8 cellular contexts compared by ENCODE assay signal in genomic region chr9:133991211-133991921, GRCh38. TPM values are rescaled to one million over a fixed set of nuclear protein-coding genes. Genes with fewer than 3 reads are reported as not detected.
A peak's percentile ranks its signal among the peaks of the same experiment; 100 is the strongest.
DNase-seq lines count a peak whose midpoint lies in the region; ATAC-seq, FAIRE-seq and TF ChIP-seq lines count a peak whose summit lies in the region.

No MANE protein-coding gene starts in this region.

- H3K27me3 ChIP-seq in GM12878 (replicated peaks in 1 of 2; ENCODE audit: control insufficient read depth in 2 of 2, insufficient read depth in 2 of 2, low read length in 1 of 2), result no peaks in the 10 kb centered on the region
- peaks cover 0 to 40% of the 10 kb centered on the region in 2 donors for H3K27me3 ChIP-seq in left lung
- H3K27me3 ChIP-seq in transverse colon, result no peaks in the 10 kb centered on the region

- CTCF ChIA-PET in activated CD4-positive, alpha-beta T cell treated with anti-CD3 and anti-CD28 coated beads for 36 hours (lab: Charles Lee), result no interaction called here
- CTCF ChIA-PET in GM12878 (lab: Yijun Ruan, JAX), result interaction anchor here (0.9 to 1.9 kb wide), 5 partner anchors 35 to 209 kb away, joined by 3 to 7 read pairs (median 4); no protein-coding TSS in a partner anchor

- no peaks in the 10 kb centered on the region for H3K36me3 ChIP-seq in GM12878 (ENCODE audit: control insufficient read depth in 2 of 2, insufficient read depth in 2 of 2, low read length in 1 of 2)
- H3K36me3 ChIP-seq in left lung, result no peaks in the 10 kb centered on the region
- H3K36me3 ChIP-seq in transverse colon, result no peaks in the 10 kb centered on the region

- peaks cover 4% of the 10 kb centered on the region; the same call in 1 of the 2 replicates for H4K20me1 ChIP-seq in GM12878 (ENCODE audit: control insufficient read depth, insufficient read depth)

- peak overlapping the region; percentile 58 for H3K27ac ChIP-seq in GM12878 (ENCODE audit: control insufficient read depth, insufficient read depth)
- peak overlapping the region; percentile 59 to 89 for H3K27ac ChIP-seq in left lung
- peak overlapping the region; percentile 88 to 94 (median 90) for H3K27ac ChIP-seq in transverse colon

- H3K4me3 Mint-ChIP-seq in activated CD4-positive, alpha-beta T cell treated with anti-CD3 and anti-CD28 coated beads for 36 hours, result peak overlapping the region; percentile 58

- POLR2A ChIA-PET in activated CD4-positive, alpha-beta T cell treated with anti-CD3 and anti-CD28 coated beads for 36 hours (lab: Charles Lee), result no interaction called here
- POLR2A ChIA-PET in GM12878 (lab: Charles Lee), result interaction anchor here (0.6 to 1.6 kb wide), 8 partner anchors 11 to 198 kb away, joined by 3 to 12 read pairs (median 4); no protein-coding TSS in a partner anchor

- intact Hi-C loops in activated CD4-positive, alpha-beta T cell treated with anti-CD3 and anti-CD28 coated beads for 36 hours (cut with DNase I, micrococcal nuclease), result loop anchor here in 1 of 2 experiments (5.0 to 10.0 kb wide), 3 partner anchors 384 to 617 kb away; partner anchors contain the start of genes FAM163B, STKLD1 and SURF4
- intact Hi-C loops in GM12878 (cut with micrococcal nuclease; ENCODE audit: unreplicated experiment), result loop anchor here (5.0 kb wide), 1 partner anchor 404 kb away; no protein-coding TSS in a partner anchor
- intact Hi-C loops in left lung (cut with DNase I), result loop anchor here in 1 of 2 donors (10.0 kb wide), 1 partner anchor 197 kb away; no protein-coding TSS in a partner anchor
- intact Hi-C loops in transverse colon (cut with DNase I; ENCODE audit: low total_unique reads), result no loop called here

- DNase-seq in activated CD4-positive, alpha-beta T cell treated with anti-CD3 and anti-CD28 coated beads for 36 hours, result no peak
- DNase-seq in activated CD4-positive, alpha-beta T cell treated with anti-CD3 and anti-CD28 coated beads, Interleukin-2, amount 50 U/mL, for 4 hours, result no peak
- no peak for DNase-seq in GM12878 (ENCODE audit: low read depth, low spot score)
- DNase-seq in left lung, result peak; percentile 36 to 82
- peak; percentile 29 for DNase-seq in transverse colon
- DNase-seq in GM12891 (ENCODE audit: insufficient read length, low spot score), result no peak
- DNase-seq in NCI-H2107 (lab: John Stamatoyannopoulos, UW), result no peak

- TF ChIP-seq RAD21 in GM12878 (IDR thresholded peaks at IDR 0.05; ENCODE audit: insufficient read depth, low read depth, low read length), result no peak

- RAD21 ChIA-PET in GM12878 (lab: Charles Lee; ENCODE audit: unreplicated experiment), result interaction anchor here (0.7 to 2.7 kb wide), 9 partner anchors 24 to 209 kb away, joined by 3 to 21 read pairs (median 3); no protein-coding TSS in a partner anchor

- FAIRE-seq in GM12878 (lab: Jason Lieb, UNC) (no peak), GM12891 (lab: Jason Lieb, UNC) (no peak)

- peak overlapping the region; percentile 80 for H3K9ac ChIP-seq in GM12878 (ENCODE audit: control insufficient read depth, insufficient read depth, low read length)

- H3K4me1 Mint-ChIP-seq in activated CD4-positive, alpha-beta T cell treated with anti-CD3 and anti-CD28 coated beads for 36 hours, result peaks cover 2% of the 10 kb centered on the region

- H3K36me3 Mint-ChIP-seq in activated CD4-positive, alpha-beta T cell treated with anti-CD3 and anti-CD28 coated beads for 36 hours (ENCODE audit: low read depth), result no peaks in the 10 kb centered on the region

- no peak for TF ChIP-seq EP300 in GM12878 (IDR thresholded peaks at IDR 0.05; ENCODE audit: borderline replicate concordance in 1 of 2, control insufficient read depth in 1 of 2, low read depth in 2 of 2, low read length in 2 of 2)
- TF ChIP-seq EP300 in transverse colon (IDR thresholded peaks at IDR 0.05; ENCODE audit: low read depth), result no peak

- H3K4me3 ChIP-seq in GM12878 (peak overlapping the region; percentile 96), left lung (peak overlapping the region; percentile 64 to 83), transverse colon (peak overlapping the region; percentile 61 to 87 (median 72))

- peaks cover 15% of the 10 kb centered on the region for H3K4me1 ChIP-seq in GM12878 (ENCODE audit: control insufficient read depth, insufficient read depth, low read length)
- H3K4me1 ChIP-seq in left lung, result peaks cover 14 to 40% of the 10 kb centered on the region in 2 donors
- H3K4me1 ChIP-seq in transverse colon, result peaks cover 8 to 34% (median 27%) of the 10 kb centered on the region in 4 donors

- no peak for ATAC-seq in activated CD4-positive, alpha-beta T cell treated with anti-CD3 and anti-CD28 coated beads for 36 hours
- ATAC-seq in HG03521 (IDR thresholded peaks at IDR 0.05; ENCODE audit: unreplicated experiment) (peak; percentile 15), GM12878 (peak; percentile 6; the same call in 1 of the 3 replicates), left lung (peak; percentile 4)

- H3K79me2 ChIP-seq in GM12878 (ENCODE audit: control insufficient read depth, insufficient read depth, low read length), result peaks cover 64% of the 10 kb centered on the region

- SMC1A ChIA-PET in GM12878 (lab: Charles Lee; ENCODE audit: uncharacterized antibody, unreplicated experiment), result interaction anchor here (1.5 to 2.2 kb wide), 4 partner anchors 29 to 47 kb away, joined by 4 to 18 read pairs (median 8); no protein-coding TSS in a partner anchor

- peaks cover 3% of the 10 kb centered on the region for H3K27me3 Mint-ChIP-seq in activated CD4-positive, alpha-beta T cell treated with anti-CD3 and anti-CD28 coated beads for 36 hours

- WGBS in GM12878 (ENCODE audit: insufficient coverage, insufficient replicate concordance, low lambda C conversion rate, missing lambda C conversion rate), result under 1% methylated on average over 56 of the region's 82 CpGs
- WGBS in transverse colon (ENCODE audit: low coverage in 1 of 2), 2 donors, result 6% methylated on average over 26 of the region's 82 CpGs; no CpG with 5 or more reads in 1 of the 2 donors

- TF ChIP-seq CTCF in GM12878 (IDR thresholded peaks at IDR 0.05 in 2 of 3, conservative IDR thresholded peaks at IDR 0.05 in 1 of 3; ENCODE audit: control insufficient read depth in 2 of 3, extremely low read depth in 1 of 3, insufficient read depth in 1 of 3, low read depth in 3 of 3, low read length in 3 of 3), result no peak
- no peak for TF ChIP-seq CTCF in left lung (IDR thresholded peaks at IDR 0.05)
- TF ChIP-seq CTCF in transverse colon (IDR thresholded peaks at IDR 0.05), result no peak

- in situ Hi-C loops in GM12878 (cut with MboI), result loop anchor here (5.0 kb wide), 1 partner anchor 204 kb away; no protein-coding TSS in a partner anchor
- in situ Hi-C loops in transverse colon (cut with MboI; ENCODE audit: low pct_ligation_motif_present in 1 of 4, low pct_unique_long_range_greater_than_20kb in 1 of 4, low sequenced_read_pairs in 3 of 4), result no loop called here

- H3K4me2 ChIP-seq in GM12878 (ENCODE audit: control insufficient read depth, insufficient read depth), result peak overlapping the region; percentile 92

- H3K27ac Mint-ChIP-seq in activated CD4-positive, alpha-beta T cell treated with anti-CD3 and anti-CD28 coated beads for 36 hours, result no peak overlapping the region

- TF ChIP-seq POLR2A in GM12878 (IDR thresholded peaks at IDR 0.05; ENCODE audit: low read depth, low read length) (0 out of 2 replicates have a peak, but pooled peaks have one; percentile 16), transverse colon (IDR thresholded peaks at IDR 0.05) (peak; percentile 1), GM12891 (IDR thresholded peaks at IDR 0.05; ENCODE audit: low read depth, low read length) (no peak)

- H2AFZ ChIP-seq in GM12878 (ENCODE audit: control insufficient read depth, low read depth, low read length), result no peak overlapping the region

- no peaks in the 10 kb centered on the region for H3K9me3 ChIP-seq in GM12878 (replicated peaks; ENCODE audit: control insufficient read depth, insufficient read depth, low read length)
- H3K9me3 ChIP-seq in left lung, result no peaks in the 10 kb centered on the region
- H3K9me3 ChIP-seq in transverse colon, result no peaks in the 10 kb centered on the region

- no TSS peak for BruUV-seq in GM12878 (replicated peaks; lab: Mats Ljungman, UMichigan)

- no peaks in the 10 kb centered on the region for H3K9me3 Mint-ChIP-seq in activated CD4-positive, alpha-beta T cell treated with anti-CD3 and anti-CD28 coated beads for 36 hours (ENCODE audit: low read depth)

RNA-seq across cellular contexts. Expression of gene VAV2, which starts 0.8 kb away (rescaled TPM):
- 1 to 10 TPM; 5.1 to 6.5 TPM for total RNA-seq in activated CD4-positive, alpha-beta T cell treated with anti-CD3 and anti-CD28 coated beads for 36 hours
- total RNA-seq in GM12878 (2013; cell fraction: nucleolus; rRNA removed), result 39.5 and 41.0 TPM in 2 replicates
- total RNA-seq in GM12878 (2014; rRNA removed) (15.4 and 17.3 TPM in 2 replicates), GM12878 (2014; rRNA removed; fragmentation: Illumina TruSeq; extraction: Trizol) (17.8 and 18.1 TPM in 2 replicates), GM12878 (2021) (36.0 and 43.9 TPM in 2 replicates), left lung (10 to 100 TPM; 25.3 to 26.2 TPM), transverse colon (10 to 100 TPM in 3 of 4 donors, 1 to 10 TPM in 1; 8.2 to 52.4 (median 24.5) TPM)
- 11.0 TPM for polyA plus RNA-seq in GM12878 (2011; ENCODE audit: low read depth)
- polyA plus RNA-seq in GM12878 (2011; rRNA removed) (9.7 and 13.3 TPM in 2 replicates), GM12878 (2014; fragmentation: Illumina TruSeq; extraction: Trizol) (16.1 and 23.6 TPM in 2 replicates), GM12878 (2014; fragmentation: Nextera tagmentation; extraction: Ambion mirVana) (under 1 TPM; 0.13 to 0.53 TPM), GM12878 (2014; rRNA removed) (26.7 and 30.9 TPM in 2 replicates), GM12878 (2016; fragmentation: Nextera tagmentation; extraction: Ambion mirVana) (10 to 100 TPM; 13.5 to 16.6 TPM)
- polyA plus RNA-seq in GM12878 (2011; cell fraction: cytosol; rRNA removed), result 16.2 and 18.8 TPM in 2 replicates
- polyA plus RNA-seq in GM12878 (2011; cell fraction: nucleus; rRNA removed), result 37.5 and 42.0 TPM in 2 replicates
- 24.7 and 27.4 TPM in 2 replicates for polyA plus RNA-seq in GM12878 (2012)
- polyA minus RNA-seq in GM12878 (2011; rRNA and poly(A)+ RNA removed), result 21.4 and 32.6 TPM in 2 replicates
- 12.7 and 13.9 TPM in 2 replicates for polyA minus RNA-seq in GM12878 (2011; cell fraction: cytosol; rRNA and poly(A)+ RNA removed)
- 11.4 and 17.0 TPM in 2 replicates for polyA minus RNA-seq in GM12878 (2011; cell fraction: nucleus; rRNA and poly(A)+ RNA removed)
- 25.3 TPM for polyA plus RNA-seq in GM12891 (2012; ENCODE audit: low read depth, missing spikeins)

RNA-seq across cellular contexts. Expression of gene BRD3OS, which starts 33.9 kb away (rescaled TPM):
- total RNA-seq in activated CD4-positive, alpha-beta T cell treated with anti-CD3 and anti-CD28 coated beads for 36 hours, result 10 to 100 TPM; 15.1 to 18.0 TPM
- total RNA-seq in GM12878 (2013; cell fraction: nucleolus; rRNA removed), result 7.5 and 7.6 TPM in 2 replicates
- total RNA-seq in GM12878 (2014; rRNA removed) (11.5 and 12.4 TPM in 2 replicates), GM12878 (2014; rRNA removed; fragmentation: Illumina TruSeq; extraction: Trizol) (5.4 and 6.3 TPM in 2 replicates), GM12878 (2021) (12.8 and 13.6 TPM in 2 replicates), left lung (10 to 100 TPM; 15.8 to 17.6 TPM), transverse colon (1 to 10 TPM; 3.2 to 6.6 (median 4.4) TPM)
- 4.9 TPM for polyA plus RNA-seq in GM12878 (2011; ENCODE audit: low read depth)
- polyA plus RNA-seq in GM12878 (2011; rRNA removed) (5.6 and 7.0 TPM in 2 replicates), GM12878 (2014; fragmentation: Illumina TruSeq; extraction: Trizol) (7.6 and 10.0 TPM in 2 replicates), GM12878 (2014; fragmentation: Nextera tagmentation; extraction: Ambion mirVana) (1 to 10 TPM; 2.1 to 2.6 TPM), GM12878 (2014; rRNA removed) (12.7 and 12.9 TPM in 2 replicates), GM12878 (2016; fragmentation: Nextera tagmentation; extraction: Ambion mirVana) (10 to 100 TPM; 13.6 to 13.7 TPM)
- 6.1 and 6.4 TPM in 2 replicates for polyA plus RNA-seq in GM12878 (2011; cell fraction: cytosol; rRNA removed)
- 5.9 and 7.8 TPM in 2 replicates for polyA plus RNA-seq in GM12878 (2011; cell fraction: nucleus; rRNA removed)
- polyA plus RNA-seq in GM12878 (2012), result 8.5 and 9.0 TPM in 2 replicates
- 2.2 and 6.0 TPM in 2 replicates for polyA minus RNA-seq in GM12878 (2011; rRNA and poly(A)+ RNA removed)
- 2.3 and 3.2 TPM in 2 replicates for polyA minus RNA-seq in GM12878 (2011; cell fraction: cytosol; rRNA and poly(A)+ RNA removed)
- polyA minus RNA-seq in GM12878 (2011; cell fraction: nucleus; rRNA and poly(A)+ RNA removed), result 5.2 and 6.1 TPM in 2 replicates
- polyA plus RNA-seq in GM12891 (2012; ENCODE audit: low read depth, missing spikeins), result 6.2 TPM

Comparison
In these comparisons a context has a peak if more than half of its experiments do, and no peak if none do; other contexts are left out.
1. DNase-seq: peak in left lung (2 of 2) and transverse colon (single experiment); none in activated CD4-positive, alpha-beta T cell treated with anti-CD3 and anti-CD28 coated beads for 36 hours (single experiment), activated CD4-positive, alpha-beta T cell treated with anti-CD3 and anti-CD28 coated beads, Interleukin-2, amount 50 U/mL, for 4 hours (0 of 2), GM12878 (single experiment), GM12891 (single experiment) and NCI-H2107 (single experiment).
2. Peak in every context shown above with its lines, with median percentiles within 50 percentile points of each other: H3K27ac ChIP-seq and H3K4me3 ChIP-seq.